Comparison of ENCODE assay signal across 8 cellular contexts in the genomic region with DNA sequence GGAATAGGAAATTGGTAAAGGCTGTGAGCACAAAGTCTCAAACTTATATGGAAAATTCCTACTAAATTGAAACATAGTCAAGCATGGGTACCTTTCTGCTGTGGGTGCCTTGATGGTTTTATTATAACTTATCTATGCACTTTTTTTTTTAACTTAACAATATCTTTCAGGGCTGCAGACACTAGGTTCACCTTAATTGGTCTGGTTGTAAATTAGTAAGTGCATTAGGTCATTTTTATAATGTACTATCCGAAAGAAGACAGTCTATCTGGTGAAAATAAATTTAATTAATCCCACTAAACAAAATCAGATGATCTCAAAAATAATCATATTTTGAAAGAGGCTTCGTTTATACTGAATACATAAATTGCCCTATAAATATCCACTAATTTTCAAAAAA.
"Had no signal": no experiment of that assay in that cellular context is flagged by ENCODE, and none has a peak within 500 bp of the region (broad histone marks: within the 10 kb centered on the region; RNA-seq: fewer than 3 reads in every experiment).

No MANE protein-coding gene starts in this region.

- H3K4me3 Mint-ChIP-seq: GM23338, H9 had no signal

- ATAC-seq: GM23338, K562 had no signal

- H3K4me3 ChIP-seq: GM23338, K562 had no signal

- DNase-seq: H9, HCEC 1CT, IMR-90 had no signal

- H3K27ac Mint-ChIP-seq: GM23338, H9 had no signal

- H3K4me1 Mint-ChIP-seq: GM23338, H9 had no signal

- FAIRE-seq: H1, H54, HTR-8/SVneo, K562 had no signal
